1 cellular context compared by ENCODE assay signal in genomic region chr22:18081416-18081815, GRCh38.
TF ChIP-seq lines count a peak whose summit lies in the region.

No MANE protein-coding gene starts in this region.

TF ChIP-seq in GM12878, 131 proteins besides CTCF, POLR2A, EP300 and RAD21:
- TF ChIP-seq TBL1XR1 (IDR thresholded peaks at IDR 0.05; ENCODE audit: low read depth, low read length): no peak
- no peak for TF ChIP-seq RFX5 (IDR thresholded peaks at IDR 0.05; ENCODE audit: low read depth, low read length)
- TF ChIP-seq EZH2 (IDR thresholded peaks at IDR 0.05; ENCODE audit: borderline replicate concordance, control insufficient read depth, low read depth, low read length): no peak
- no peak for TF ChIP-seq ZBTB40 (IDR thresholded peaks at IDR 0.05; ENCODE audit: borderline replicate concordance)
- no peak for TF ChIP-seq FOS (IDR thresholded peaks at IDR 0.05; ENCODE audit: borderline replicate concordance, extremely low read depth, insufficient read length)
- TF ChIP-seq, protein P1, sequence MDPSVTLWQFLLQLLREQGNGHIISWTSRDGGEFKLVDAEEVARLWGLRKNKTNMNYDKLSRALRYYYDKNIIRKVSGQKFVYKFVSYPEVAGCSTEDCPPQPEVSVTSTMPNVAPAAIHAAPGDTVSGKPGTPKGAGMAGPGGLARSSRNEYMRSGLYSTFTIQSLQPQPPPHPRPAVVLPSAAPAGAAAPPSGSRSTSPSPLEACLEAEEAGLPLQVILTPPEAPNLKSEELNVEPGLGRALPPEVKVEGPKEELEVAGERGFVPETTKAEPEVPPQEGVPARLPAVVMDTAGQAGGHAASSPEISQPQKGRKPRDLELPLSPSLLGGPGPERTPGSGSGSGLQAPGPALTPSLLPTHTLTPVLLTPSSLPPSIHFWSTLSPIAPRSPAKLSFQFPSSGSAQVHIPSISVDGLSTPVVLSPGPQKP (IDR thresholded peaks at IDR 0.05; ENCODE audit: low read depth, low read length): no peak
- no peak for TF ChIP-seq BACH1 (IDR thresholded peaks at IDR 0.05; ENCODE audit: borderline replicate concordance)
- TF ChIP-seq, protein P2, sequence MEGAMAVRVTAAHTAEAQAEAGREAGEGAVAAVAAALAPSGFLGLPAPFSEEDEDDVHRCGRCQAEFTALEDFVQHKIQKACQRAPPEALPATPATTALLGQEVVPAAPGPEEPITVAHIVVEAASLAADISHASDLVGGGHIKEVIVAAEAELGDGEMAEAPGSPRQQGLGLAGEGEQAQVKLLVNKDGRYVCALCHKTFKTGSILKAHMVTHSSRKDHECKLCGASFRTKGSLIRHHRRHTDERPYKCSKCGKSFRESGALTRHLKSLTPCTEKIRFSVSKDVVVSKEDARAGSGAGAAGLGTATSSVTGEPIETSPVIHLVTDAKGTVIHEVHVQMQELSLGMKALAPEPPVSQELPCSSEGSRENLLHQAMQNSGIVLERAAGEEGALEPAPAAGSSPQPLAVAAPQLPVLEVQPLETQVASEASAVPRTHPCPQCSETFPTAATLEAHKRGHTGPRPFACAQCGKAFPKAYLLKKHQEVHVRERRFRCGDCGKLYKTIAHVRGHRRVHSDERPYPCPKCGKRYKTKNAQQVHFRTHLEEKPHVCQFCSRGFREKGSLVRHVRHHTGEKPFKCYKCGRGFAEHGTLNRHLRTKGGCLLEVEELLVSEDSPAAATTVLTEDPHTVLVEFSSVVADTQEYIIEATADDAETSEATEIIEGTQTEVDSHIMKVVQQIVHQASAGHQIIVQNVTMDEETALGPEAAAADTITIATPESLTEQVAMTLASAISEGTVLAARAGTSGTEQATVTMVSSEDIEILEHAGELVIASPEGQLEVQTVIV (IDR thresholded peaks at IDR 0.05; ENCODE audit: borderline replicate concordance, partially characterized antibody): no peak
- no peak for TF ChIP-seq MEF2A (IDR thresholded peaks at IDR 0.05; ENCODE audit: insufficient read depth, low read depth, low read length)
- TF ChIP-seq, protein P3, sequence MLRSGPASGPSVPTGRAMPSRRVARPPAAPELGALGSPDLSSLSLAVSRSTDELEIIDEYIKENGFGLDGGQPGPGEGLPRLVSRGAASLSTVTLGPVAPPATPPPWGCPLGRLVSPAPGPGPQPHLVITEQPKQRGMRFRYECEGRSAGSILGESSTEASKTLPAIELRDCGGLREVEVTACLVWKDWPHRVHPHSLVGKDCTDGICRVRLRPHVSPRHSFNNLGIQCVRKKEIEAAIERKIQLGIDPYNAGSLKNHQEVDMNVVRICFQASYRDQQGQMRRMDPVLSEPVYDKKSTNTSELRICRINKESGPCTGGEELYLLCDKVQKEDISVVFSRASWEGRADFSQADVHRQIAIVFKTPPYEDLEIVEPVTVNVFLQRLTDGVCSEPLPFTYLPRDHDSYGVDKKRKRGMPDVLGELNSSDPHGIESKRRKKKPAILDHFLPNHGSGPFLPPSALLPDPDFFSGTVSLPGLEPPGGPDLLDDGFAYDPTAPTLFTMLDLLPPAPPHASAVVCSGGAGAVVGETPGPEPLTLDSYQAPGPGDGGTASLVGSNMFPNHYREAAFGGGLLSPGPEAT (IDR thresholded peaks at IDR 0.05; ENCODE audit: low read depth): no peak
- no peak for TF ChIP-seq SUPT20H (IDR thresholded peaks at IDR 0.05; ENCODE audit: borderline replicate concordance, control insufficient read depth, low read depth, low read length)
- TF ChIP-seq RUNX3 (IDR thresholded peaks at IDR 0.05; ENCODE audit: low read length): no peak
TF ChIP-seq in GM12878: peak in this region for 0.
